5 cellular contexts compared by ENCODE assay signal in genomic region chr15:75730376-75731247, GRCh38. TPM values are rescaled to one million over a fixed set of nuclear protein-coding genes. Genes with fewer than 3 reads are reported as not detected.
"Had no signal": no experiment of that assay in that cellular context is flagged by ENCODE, and none has a peak within 500 bp of the region (broad histone marks: within the 10 kb centered on the region; RNA-seq: fewer than 3 reads in every experiment).

No MANE protein-coding gene starts in this region.

RNA-seq across cellular contexts. Expression of gene CSPG4, which starts 18.0 kb away (rescaled TPM):
- total RNA-seq: activated B cell treated with CpG ODN at 0.5 μM for 24 hours; activated CD4-positive, alpha-beta T cell treated with anti-CD3 and anti-CD28 coated beads, Interleukin-2, amount 10 ng/mL, durations not matched to agents 24 days and 14 days; activated naive CD4-positive, alpha-beta T cell treated with anti-CD3 and anti-CD28 coated beads, Interleukin-2, amount 50 U/mL, for 72 hours; activated T-helper 1 cell treated with anti-CD3 and anti-CD28 coated beads, Interleukin-12 subunit alpha, Interleukin-12 subunit beta, Interleukin-2, Interleukin-4 antibody, amounts not matched to agents 30 ng/mL and 10 ng/mL and 1 ng/mL, durations not matched to agents 14 hours and 24 hours and 36 hours; OCI-LY7 had no signal
